ENCODE assay signal across 2 cellular contexts in the genomic region with DNA sequence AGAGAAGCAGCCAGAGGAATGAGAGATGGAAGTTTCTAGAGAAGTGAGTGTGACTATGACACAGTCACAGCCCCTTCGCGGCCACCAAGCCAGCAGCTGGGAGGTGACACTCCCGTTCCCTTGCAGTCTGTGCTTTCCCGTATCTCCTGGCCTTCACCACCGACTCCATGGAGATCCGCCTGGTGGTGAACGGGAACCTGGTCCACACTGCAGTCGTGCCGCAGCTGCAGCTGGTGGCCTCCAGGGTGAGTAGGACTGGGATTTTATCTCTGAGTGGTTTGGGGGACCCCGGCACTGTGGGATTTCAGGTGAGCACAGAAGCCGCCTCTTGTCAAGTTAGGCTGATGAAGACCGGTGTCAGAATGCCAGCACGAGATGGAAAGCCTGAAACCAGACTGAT.
A peak's percentile ranks its signal among the peaks of the same experiment; 100 is the strongest.
TF ChIP-seq lines count a peak whose summit lies in the region.

No MANE protein-coding gene starts in this region.

TF ChIP-seq in K562, 482 proteins besides CTCF, POLR2A, EP300 and RAD21:
- TF ChIP-seq COPS2 (conservative IDR thresholded peaks at IDR 0.05) (no peak), BMI1 (IDR thresholded peaks at IDR 0.05; ENCODE audit: low read length) (no peak), RREB1 (CRISPR knock-in tag; IDR thresholded peaks at IDR 0.05) (no peak), SMAD1 (IDR thresholded peaks at IDR 0.05; ENCODE audit: low read depth, low read length, partially characterized antibody) (no peak), ZNF79 (CRISPR knock-in tag; IDR thresholded peaks at IDR 0.05; ENCODE audit: low read depth) (no peak), PHF21A (IDR thresholded peaks at IDR 0.05; ENCODE audit: borderline replicate concordance, low read depth) (no peak), YBX1 (IDR thresholded peaks at IDR 0.05) (no peak), L3MBTL2 (IDR thresholded peaks at IDR 0.05) (no peak), NFRKB (IDR thresholded peaks at IDR 0.05; ENCODE audit: low read depth) (no peak), TAF9B (IDR thresholded peaks at IDR 0.05; ENCODE audit: partially characterized antibody) (no peak), ZHX1 (conservative IDR thresholded peaks at IDR 0.05; ENCODE audit: low read length) (no peak)

TF ChIP-seq in HepG2, 621 proteins besides CTCF, POLR2A, EP300 and RAD21:
- TF ChIP-seq ZBTB38 (CRISPR knock-in tag; IDR thresholded peaks at IDR 0.05) (0 out of 2 replicates have a peak, but pooled peaks have one; percentile 32), SOX13 (IDR thresholded peaks at IDR 0.05) (no peak), SOX13 (CRISPR knock-in tag; conservative IDR thresholded peaks at IDR 0.05 in 1 of 2, IDR thresholded peaks at IDR 0.05 in 1 of 2) (no peak)
- TF ChIP-seq, protein P1, sequence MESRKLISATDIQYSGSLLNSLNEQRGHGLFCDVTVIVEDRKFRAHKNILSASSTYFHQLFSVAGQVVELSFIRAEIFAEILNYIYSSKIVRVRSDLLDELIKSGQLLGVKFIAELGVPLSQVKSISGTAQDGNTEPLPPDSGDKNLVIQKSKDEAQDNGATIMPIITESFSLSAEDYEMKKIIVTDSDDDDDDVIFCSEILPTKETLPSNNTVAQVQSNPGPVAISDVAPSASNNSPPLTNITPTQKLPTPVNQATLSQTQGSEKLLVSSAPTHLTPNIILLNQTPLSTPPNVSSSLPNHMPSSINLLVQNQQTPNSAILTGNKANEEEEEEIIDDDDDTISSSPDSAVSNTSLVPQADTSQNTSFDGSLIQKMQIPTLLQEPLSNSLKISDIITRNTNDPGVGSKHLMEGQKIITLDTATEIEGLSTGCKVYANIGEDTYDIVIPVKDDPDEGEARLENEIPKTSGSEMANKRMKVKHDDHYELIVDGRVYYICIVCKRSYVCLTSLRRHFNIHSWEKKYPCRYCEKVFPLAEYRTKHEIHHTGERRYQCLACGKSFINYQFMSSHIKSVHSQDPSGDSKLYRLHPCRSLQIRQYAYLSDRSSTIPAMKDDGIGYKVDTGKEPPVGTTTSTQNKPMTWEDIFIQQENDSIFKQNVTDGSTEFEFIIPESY (CRISPR knock-in tag; IDR thresholded peaks at IDR 0.05): peak; percentile 44; the same call in 1 of the 2 replicates
TF ChIP-seq in HepG2: peak in this region for 2.
